In the genomic region with DNA sequence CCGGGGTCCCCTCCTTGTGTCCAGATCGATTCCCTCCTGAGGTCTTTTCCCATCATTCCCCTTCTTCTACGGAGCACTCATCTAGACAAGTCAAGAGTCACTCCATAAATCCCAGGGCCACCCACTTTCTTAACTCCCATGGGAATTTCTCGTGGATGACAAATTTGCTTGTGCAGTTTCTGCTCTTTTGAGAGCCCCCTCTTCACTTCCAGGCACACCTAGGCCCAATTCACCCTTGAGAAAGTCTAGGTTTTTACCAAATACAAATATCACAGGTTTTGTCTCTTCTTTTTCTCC, we compare ENCODE assay signal across 9 cellular contexts. TPM values are rescaled to one million over a fixed set of nuclear protein-coding genes. Genes with fewer than 3 reads are reported as not detected.
DNase-seq lines count a peak whose midpoint lies in the region; ATAC-seq and TF ChIP-seq lines count a peak whose summit lies in the region.
"Had no signal": no experiment of that assay in that cellular context is flagged by ENCODE, and none has a peak within 500 bp of the region (broad histone marks: within the 10 kb centered on the region; RNA-seq: fewer than 3 reads in every experiment).

No MANE protein-coding gene starts in this region.

- H3K4me1 ChIP-seq in endocrine pancreas (ENCODE audit: control insufficient read depth, insufficient read depth, low read length): peaks cover 14% of the 10 kb centered on the region
- peaks cover 21% of the 10 kb centered on the region for H3K4me1 ChIP-seq in neuron (ENCODE audit: insufficient read depth, low read length)

- ATAC-seq in CD4-positive, alpha-beta T cell (ENCODE audit: poor library complexity): no peak
- ATAC-seq in HG03108 (IDR thresholded peaks at IDR 0.05; ENCODE audit: unreplicated experiment): no peak

- H3K27me3 ChIP-seq in CD4-positive, alpha-beta T cell (ENCODE audit: control insufficient read depth, insufficient read depth, low read length): no peaks in the 10 kb centered on the region
- H3K27me3 ChIP-seq in endocrine pancreas (ENCODE audit: control insufficient read depth, insufficient read depth, low read length) (no peaks in the 10 kb centered on the region), neuron (ENCODE audit: insufficient read depth, low read length) (no peaks in the 10 kb centered on the region)

- intact Hi-C loops in CD4-positive, alpha-beta T cell (cut with DNase I, micrococcal nuclease): loop anchor here (1.0 to 10.0 kb wide), 7 partner anchors 15 to 594 kb away; a partner anchor contains a TSS

- H3K4me3 ChIP-seq in endocrine pancreas (ENCODE audit: control insufficient read depth, insufficient read depth, low read length): peak overlapping the region; percentile 92
- H3K4me3 ChIP-seq in neuron (ENCODE audit: low read length): peak overlapping the region; percentile 94

- H3K27ac Mint-ChIP-seq in CD4-positive, alpha-beta T cell: peak overlapping the region; percentile 92

- peak overlapping the region; percentile 83 for H3K27ac ChIP-seq in CD4-positive, alpha-beta T cell (ENCODE audit: low read depth, low read length)

- H3K9ac ChIP-seq in endocrine pancreas (ENCODE audit: control insufficient read depth, insufficient read depth, low read length): peak overlapping the region; percentile 94

- peaks cover 74% of the 10 kb centered on the region for H3K36me3 Mint-ChIP-seq in CD4-positive, alpha-beta T cell (ENCODE audit: low read depth)

- H3K4me3 Mint-ChIP-seq in CD4-positive, alpha-beta T cell: peak overlapping the region; percentile 97

- H3K4me1 Mint-ChIP-seq in CD4-positive, alpha-beta T cell (ENCODE audit: low read depth): peaks cover 35% of the 10 kb centered on the region

- no peak for DNase-seq in CD4-positive, alpha-beta T cell
- DNase-seq in NCI-H2171 (lab: John Stamatoyannopoulos, UW) (peak; percentile 35), OCI-M1 (lab: John Stamatoyannopoulos, UW) (no peak), NCI-H1436 treated with DMSO at 0.1 percent for 48 hours (lab: John Stamatoyannopoulos, UW) (no peak)
- no peak for DNase-seq in effector CD8-positive, alpha-beta T cell (lab: John Stamatoyannopoulos, UW)

- H3K9me3 ChIP-seq in CD4-positive, alpha-beta T cell (ENCODE audit: control insufficient read depth, low read length): no peaks in the 10 kb centered on the region
- H3K9me3 ChIP-seq in endocrine pancreas (ENCODE audit: control insufficient read depth, low read length) (no peaks in the 10 kb centered on the region), neuron (ENCODE audit: low read length) (no peaks in the 10 kb centered on the region)

- H2AFZ ChIP-seq in neuron (ENCODE audit: low read depth, low read length): peak overlapping the region; percentile 6

- no peaks in the 10 kb centered on the region for H3K36me3 ChIP-seq in endocrine pancreas (ENCODE audit: control insufficient read depth, insufficient read depth, low read length)
- H3K36me3 ChIP-seq in neuron (ENCODE audit: insufficient read depth, low read length): peaks cover 63% of the 10 kb centered on the region

- H3K27me3 Mint-ChIP-seq in CD4-positive, alpha-beta T cell: no peaks in the 10 kb centered on the region

- CTCF ChIA-PET in CD4-positive, alpha-beta T cell (lab: Charles Lee): interaction anchor here (1.0 to 1.9 kb wide), 6 partner anchors 22 to 106 kb away, joined by 3 to 10 read pairs (median 6); a partner anchor contains a TSS

- no peak for TF ChIP-seq CTCF in CD4-positive, alpha-beta T cell (IDR thresholded peaks at IDR 0.05)

- no peaks in the 10 kb centered on the region for H3K9me3 Mint-ChIP-seq in CD4-positive, alpha-beta T cell

- POLR2A ChIA-PET in CD4-positive, alpha-beta T cell (lab: Charles Lee): interaction anchor here (0.6 to 5.8 kb wide), 17 partner anchors 9 to 1064 kb away, joined by 3 to 118 read pairs (median 5); a partner anchor contains a TSS

RNA-seq across cellular contexts. Expression of a gene that starts 0.5 kb away (rescaled TPM):
- total RNA-seq in CD4-positive, alpha-beta T cell: 10 to 100 TPM; 22.1 to 23.9 TPM

RNA-seq across cellular contexts. Expression of a gene that starts 7.2 kb away (rescaled TPM):
- not detected for total RNA-seq in CD4-positive, alpha-beta T cell
- total RNA-seq: activated CD8-positive, alpha-beta memory T cell treated with anti-CD3 and anti-CD28 coated beads for 36 hours had no signal

RNA-seq across cellular contexts. Expression of a gene that starts 12.3 kb away (rescaled TPM):
- under 1 TPM; 0.16 to 0.17 TPM for total RNA-seq in CD4-positive, alpha-beta T cell

RNA-seq across cellular contexts. Expression of a gene that starts 13.6 kb away (rescaled TPM):
- 10 to 100 TPM; 12.5 to 15.4 TPM for total RNA-seq in CD4-positive, alpha-beta T cell

RNA-seq across cellular contexts. Expression of a gene that starts 22.3 kb away (rescaled TPM):
- total RNA-seq in CD4-positive, alpha-beta T cell: 10 to 100 TPM in 1 of 2 experiments, 1 to 10 TPM in 1; 9.5 to 12.1 TPM
